15 cellular contexts compared by ENCODE assay signal in genomic region chr1:160578175-160578693, GRCh38. TPM values are rescaled to one million over a fixed set of nuclear protein-coding genes. Genes with fewer than 3 reads are reported as not detected.
DNase-seq lines count a peak whose midpoint lies in the region; ATAC-seq and TF ChIP-seq lines count a peak whose summit lies in the region.
"Had no signal": no experiment of that assay in that cellular context is flagged by ENCODE, and none has a peak within 500 bp of the region (broad histone marks: within the 10 kb centered on the region; RNA-seq: fewer than 3 reads in every experiment).

No MANE protein-coding gene starts in this region.

- H3K27ac ChIP-seq in BLaER1 treated with 17β-estradiol and CSF1 and Interleukin-3, amounts not matched to agents 10 nM and 100 nM, result peak overlapping the region in 4 of 11 experiments; percentile 47 to 69 (median 66); a peak in 7 of 22 replicates
- peak overlapping the region; percentile 63 for H3K27ac ChIP-seq in lower lobe of right lung
- no peak overlapping the region for H3K27ac ChIP-seq in caudate nucleus (ENCODE audit: low read depth, low read length)

- H3K9ac ChIP-seq in BLaER1 treated with 17β-estradiol and CSF1 and Interleukin-3, amounts not matched to agents 10 nM and 100 nM, result peak overlapping the region in 1 of 11 experiments; percentile 81; a peak in 1 of 22 replicates

- H3K36me3 ChIP-seq in BLaER1 treated with 17β-estradiol and CSF1 and Interleukin-3, amounts not matched to agents 10 nM and 100 nM, result no peaks in the 10 kb centered on the region
- H3K36me3 ChIP-seq in lower lobe of right lung, result no peaks in the 10 kb centered on the region

- TF ChIP-seq CTCF in activated CD8-positive, alpha-beta T cell treated with anti-CD3 and anti-CD28 coated beads for 36 hours (IDR thresholded peaks at IDR 0.05), result peak; percentile 16
- no peak for TF ChIP-seq CTCF in lower lobe of right lung (IDR thresholded peaks at IDR 0.05)

- H3K4me3 Mint-ChIP-seq in activated CD8-positive, alpha-beta T cell treated with anti-CD3 and anti-CD28 coated beads for 36 hours, result peak overlapping the region; percentile 85
- H3K4me3 Mint-ChIP-seq: neural crest cell had no signal

- no peak for ATAC-seq in activated CD8-positive, alpha-beta T cell treated with anti-CD3 and anti-CD28 coated beads for 36 hours
- no peak for ATAC-seq in lower lobe of right lung

- peak overlapping the region in 2 of 10 experiments; percentile 43 to 52; a peak in 5 of 20 replicates for H3K4me3 ChIP-seq in BLaER1 treated with 17β-estradiol and CSF1 and Interleukin-3, amounts not matched to agents 10 nM and 100 nM
- H3K4me3 ChIP-seq in GM08714 (ENCODE audit: low read length), result peak overlapping the region; percentile 83
- peak overlapping the region; percentile 34 for H3K4me3 ChIP-seq in lower lobe of right lung

- peak; percentile 25 for DNase-seq in activated CD8-positive, alpha-beta T cell treated with anti-CD3 and anti-CD28 coated beads for 36 hours
- DNase-seq in lower lobe of right lung, result no peak
- no peak for DNase-seq in pons (ENCODE audit: low spot score)
- no peak for DNase-seq in activated CD4-positive, CD25-positive, alpha-beta regulatory T cell treated with anti-CD3 and anti-CD28 coated beads, Interleukin-2, amount 50 U/mL, for 72 hours
- no peak for DNase-seq in NCI-H446 treated with DMSO at 0.1 percent for 48 hours (lab: John Stamatoyannopoulos, UW)
- DNase-seq in caudate nucleus (lab: John Stamatoyannopoulos, UW), result no peak
- DNase-seq: Calu3; islet precursor cell; NCI-H1694 treated with DMSO at 0.1 percent for 48 hours; NK-92 treated with Interleukin-12 subunit alpha and Interleukin-12 subunit beta, amount 100 ng/mL, for 24 hours had no signal

- H3K27me3 Mint-ChIP-seq in activated CD8-positive, alpha-beta T cell treated with anti-CD3 and anti-CD28 coated beads for 36 hours, result no peaks in the 10 kb centered on the region

- intact Hi-C loops in activated CD8-positive, alpha-beta T cell treated with anti-CD3 and anti-CD28 coated beads for 36 hours (cut with micrococcal nuclease), result loop anchor here (5.0 kb wide), 1 partner anchor 56 kb away; the partner anchor contains the start of gene SLAMF6
- intact Hi-C loops in lower lobe of right lung (cut with DNase I), result no loop called here

- H4K20me1 ChIP-seq in BLaER1 treated with 17β-estradiol and CSF1 and Interleukin-3, amounts not matched to agents 10 nM and 100 nM, result no peaks in the 10 kb centered on the region

- POLR2A ChIA-PET in activated CD8-positive, alpha-beta T cell treated with anti-CD3 and anti-CD28 coated beads for 36 hours (lab: Charles Lee), result interaction anchor here (0.6 to 2.5 kb wide), 8 partner anchors 10 to 82 kb away, joined by 3 to 10 read pairs (median 4); no protein-coding TSS in a partner anchor

- no peaks in the 10 kb centered on the region for H3K27me3 ChIP-seq in BLaER1 treated with 17β-estradiol and CSF1 and Interleukin-3, amounts not matched to agents 10 nM and 100 nM
- H3K27me3 ChIP-seq in lower lobe of right lung (ENCODE audit: low read depth), result no peaks in the 10 kb centered on the region

- peaks cover 32 to 74% (median 39%) of the 10 kb centered on the region in 10 experiments for H3K4me1 ChIP-seq in BLaER1 treated with 17β-estradiol and CSF1 and Interleukin-3, amounts not matched to agents 10 nM and 100 nM
- peaks cover 12% of the 10 kb centered on the region for H3K4me1 ChIP-seq in lower lobe of right lung

- H3K4me2 ChIP-seq in BLaER1 treated with 17β-estradiol and CSF1 and Interleukin-3, amounts not matched to agents 10 nM and 100 nM, result peak overlapping the region; percentile 11 to 97 (median 70); a peak in 15 of 22 replicates

- H3K27ac Mint-ChIP-seq in activated CD8-positive, alpha-beta T cell treated with anti-CD3 and anti-CD28 coated beads for 36 hours, result peak overlapping the region; percentile 94

- H3K36me3 Mint-ChIP-seq in activated CD8-positive, alpha-beta T cell treated with anti-CD3 and anti-CD28 coated beads for 36 hours (ENCODE audit: low read depth), result peaks cover 28% of the 10 kb centered on the region

- H3K9me3 Mint-ChIP-seq in activated CD8-positive, alpha-beta T cell treated with anti-CD3 and anti-CD28 coated beads for 36 hours, result peaks cover 7% of the 10 kb centered on the region
- H3K9me3 Mint-ChIP-seq: neural crest cell had no signal

- CTCF ChIA-PET in activated CD8-positive, alpha-beta T cell treated with anti-CD3 and anti-CD28 coated beads for 36 hours (lab: Charles Lee), result interaction anchor here (0.9 to 3.9 kb wide), 11 partner anchors 11 to 190 kb away, joined by 3 to 34 read pairs (median 3); no protein-coding TSS in a partner anchor

- H3K4me1 Mint-ChIP-seq in activated CD8-positive, alpha-beta T cell treated with anti-CD3 and anti-CD28 coated beads for 36 hours (ENCODE audit: low read depth), result peaks cover 84% of the 10 kb centered on the region
- H3K4me1 Mint-ChIP-seq: neural crest cell had no signal

- peaks cover 3 to 31% (median 8%) of the 10 kb centered on the region in 11 experiments; a peak in 20 of 22 replicates for H3K9me3 ChIP-seq in BLaER1 treated with 17β-estradiol and CSF1 and Interleukin-3, amounts not matched to agents 10 nM and 100 nM (replicated peaks in 1 of 11)
- H3K9me3 ChIP-seq in lower lobe of right lung, result no peaks in the 10 kb centered on the region

RNA-seq across cellular contexts. Expression of gene CD84, which starts 1.1 kb away (rescaled TPM):
- total RNA-seq in activated CD8-positive, alpha-beta T cell treated with anti-CD3 and anti-CD28 coated beads for 36 hours, result 10 to 100 TPM; 18.1 to 20.1 TPM
- total RNA-seq in lower lobe of right lung, result 24.1 TPM
- total RNA-seq: Calu3, H1, neural crest cell had no signal

RNA-seq across cellular contexts. Expression of gene SLAMF6, which starts 55.2 kb away (rescaled TPM):
- total RNA-seq in activated CD8-positive, alpha-beta T cell treated with anti-CD3 and anti-CD28 coated beads for 36 hours, result 10 to 100 TPM; 42.8 to 43.9 TPM
- 4.8 TPM for total RNA-seq in lower lobe of right lung
- total RNA-seq: Calu3, cerebellum, H1, neural crest cell had no signal
